Comparison of ENCODE assay signal across 8 cellular contexts in genomic region chr17:38967290-38967738, GRCh38. TPM values are rescaled to one million over a fixed set of nuclear protein-coding genes. Genes with fewer than 3 reads are reported as not detected.
DNase-seq lines count a peak whose midpoint lies in the region.

FBXO47 (minus strand) TSS chr17:38967403; CDS start chr17:38963025, 4,378 bp downstream.

- peak; percentile 13 for DNase-seq in NCI-H82 (lab: John Stamatoyannopoulos, UW)
- no peak for DNase-seq in NCI-H82 treated with DMSO at 0.1 percent for 48 hours (lab: John Stamatoyannopoulos, UW; ENCODE audit: unreplicated experiment)
- DNase-seq in activated CD4-positive, alpha-beta T cell treated with anti-CD3 and anti-CD28 coated beads, Interleukin-2, amount 10 ng/mL, durations not matched to agents 24 days and 14 days, result peak; percentile 92
- DNase-seq in cerebellum (ENCODE audit: low spot score), result peak; percentile 94
- DNase-seq in islet precursor cell, result peak; percentile 97
- peak; percentile 85 for DNase-seq in smooth muscle cell of the brain vasculature (ENCODE audit: low read depth, low spot score)
- no peak for DNase-seq in NCI-H510A treated with DMSO at 0.1 percent for 48 hours (lab: John Stamatoyannopoulos, UW)
- DNase-seq in NCI-H510A (lab: John Stamatoyannopoulos, UW), result no peak

- H3K27ac Mint-ChIP-seq in activated CD4-positive, alpha-beta T cell treated with anti-CD3 and anti-CD28 coated beads, Interleukin-2, amount 10 ng/mL, durations not matched to agents 24 days and 14 days, result peak within 1 kb of the TSS; percentile 76

- no peaks in the 10 kb centered on the region for H3K9me3 Mint-ChIP-seq in activated CD4-positive, alpha-beta T cell treated with anti-CD3 and anti-CD28 coated beads, Interleukin-2, amount 10 ng/mL, durations not matched to agents 24 days and 14 days

- peaks cover 5% of the 10 kb centered on the region for H3K4me1 Mint-ChIP-seq in activated CD4-positive, alpha-beta T cell treated with anti-CD3 and anti-CD28 coated beads, Interleukin-2, amount 10 ng/mL, durations not matched to agents 24 days and 14 days

- intact Hi-C loops in activated CD4-positive, alpha-beta T cell treated with anti-CD3 and anti-CD28 coated beads, Interleukin-2, amount 10 ng/mL, durations not matched to agents 24 days and 14 days (cut with micrococcal nuclease), result no loop called here

- peaks cover 8% of the 10 kb centered on the region for H3K27me3 Mint-ChIP-seq in activated CD4-positive, alpha-beta T cell treated with anti-CD3 and anti-CD28 coated beads, Interleukin-2, amount 10 ng/mL, durations not matched to agents 24 days and 14 days

- H3K36me3 Mint-ChIP-seq in activated CD4-positive, alpha-beta T cell treated with anti-CD3 and anti-CD28 coated beads, Interleukin-2, amount 10 ng/mL, durations not matched to agents 24 days and 14 days (ENCODE audit: low read depth), result no peaks in the 10 kb centered on the region

- H3K4me3 Mint-ChIP-seq in activated CD4-positive, alpha-beta T cell treated with anti-CD3 and anti-CD28 coated beads, Interleukin-2, amount 10 ng/mL, durations not matched to agents 24 days and 14 days, result peak within 1 kb of the TSS; percentile 79

RNA-seq across cellular contexts. Expression of gene FBXO47, which starts in this region (rescaled TPM):
- 0.09 TPM in 1 of 2 replicates, not detected in the other for total RNA-seq in activated CD4-positive, alpha-beta T cell treated with anti-CD3 and anti-CD28 coated beads, Interleukin-2, amount 10 ng/mL, durations not matched to agents 24 days and 14 days
- not detected for total RNA-seq in cerebellum

Comparison
In these comparisons a context has a peak if more than half of its experiments do, and no peak if none do; other contexts are left out.
1. DNase-seq: peak in NCI-H82 (single experiment), islet precursor cell (single experiment) and smooth muscle cell of the brain vasculature (single experiment); none in NCI-H82 treated with DMSO at 0.1 percent for 48 hours (single experiment), NCI-H510A treated with DMSO at 0.1 percent for 48 hours (single experiment) and NCI-H510A (single experiment).
2. Peak in DNase-seq in activated CD4-positive, alpha-beta T cell treated with anti-CD3 and anti-CD28 coated beads, Interleukin-2, amount 10 ng/mL, durations not matched to agents 24 days and 14 days; RNA of the gene not detected or under 1 TPM.
3. Peak in DNase-seq in cerebellum; RNA of the gene not detected or under 1 TPM.